Comparison of ENCODE assay signal across 2 cellular contexts in the genomic region with DNA sequence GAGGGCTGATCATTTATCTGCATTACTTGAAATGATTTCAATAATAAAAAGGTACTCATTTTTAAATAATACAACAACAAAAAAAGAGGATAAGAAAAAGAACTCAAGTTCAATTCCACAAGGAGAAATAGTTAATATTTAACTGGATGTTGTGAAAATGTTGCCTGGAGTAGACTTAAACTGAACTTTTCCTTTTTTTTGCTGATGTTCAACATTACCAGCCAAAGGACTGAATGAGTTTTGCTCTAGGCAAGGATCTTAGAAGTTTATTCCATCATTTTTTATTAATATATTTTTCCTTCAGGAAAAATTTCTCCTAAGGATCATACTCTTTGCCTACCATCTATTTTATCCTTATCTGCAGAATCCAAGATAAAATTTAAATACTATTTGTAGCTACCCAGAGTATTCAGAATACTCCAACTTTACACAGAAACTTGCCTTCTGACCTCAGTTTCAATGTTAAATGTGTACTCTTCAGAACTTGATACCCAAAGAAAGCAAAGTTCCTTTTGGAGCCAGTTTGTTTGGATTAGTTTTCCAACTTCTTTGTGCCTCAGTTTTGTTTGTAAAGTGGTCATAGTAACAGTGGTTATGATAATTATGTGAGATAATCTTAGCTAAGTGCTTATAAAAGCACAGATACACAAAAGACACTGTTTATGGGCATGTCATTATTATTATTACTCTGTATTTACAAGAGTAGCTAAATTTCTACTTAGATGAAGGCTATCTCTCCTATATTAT.
A peak's percentile ranks its signal among the peaks of the same experiment; 100 is the strongest.
TF ChIP-seq lines count a peak whose summit lies in the region.

No MANE protein-coding gene starts in this region.

TF ChIP-seq in A549, 52 proteins besides CTCF, POLR2A, EP300 and RAD21 (continued from another document):
- TF ChIP-seq BHLHE40 (IDR thresholded peaks at IDR 0.05; ENCODE audit: low read depth, low read length) (no peak), RNF2 (IDR thresholded peaks at IDR 0.05; ENCODE audit: borderline replicate concordance, low read depth) (no peak), JUN (IDR thresholded peaks at IDR 0.05) (no peak)

TF ChIP-seq in HEK293, 187 proteins besides CTCF, POLR2A, EP300 and RAD21 (continued from another document):
- TF ChIP-seq FEZF1 (tag by site-specific recombination; IDR thresholded peaks at IDR 0.05), result peak; percentile 88
- TF ChIP-seq ZNF366 (tag by site-specific recombination; conservative IDR thresholded peaks at IDR 0.05), result no peak
- TF ChIP-seq ZNF621 (tag by site-specific recombination; IDR thresholded peaks at IDR 0.05), result no peak
- peak; percentile 45; the same call in 1 of the 2 replicates for TF ChIP-seq OSR2 (tag by site-specific recombination; IDR thresholded peaks at IDR 0.05)
